In the genomic region with DNA sequence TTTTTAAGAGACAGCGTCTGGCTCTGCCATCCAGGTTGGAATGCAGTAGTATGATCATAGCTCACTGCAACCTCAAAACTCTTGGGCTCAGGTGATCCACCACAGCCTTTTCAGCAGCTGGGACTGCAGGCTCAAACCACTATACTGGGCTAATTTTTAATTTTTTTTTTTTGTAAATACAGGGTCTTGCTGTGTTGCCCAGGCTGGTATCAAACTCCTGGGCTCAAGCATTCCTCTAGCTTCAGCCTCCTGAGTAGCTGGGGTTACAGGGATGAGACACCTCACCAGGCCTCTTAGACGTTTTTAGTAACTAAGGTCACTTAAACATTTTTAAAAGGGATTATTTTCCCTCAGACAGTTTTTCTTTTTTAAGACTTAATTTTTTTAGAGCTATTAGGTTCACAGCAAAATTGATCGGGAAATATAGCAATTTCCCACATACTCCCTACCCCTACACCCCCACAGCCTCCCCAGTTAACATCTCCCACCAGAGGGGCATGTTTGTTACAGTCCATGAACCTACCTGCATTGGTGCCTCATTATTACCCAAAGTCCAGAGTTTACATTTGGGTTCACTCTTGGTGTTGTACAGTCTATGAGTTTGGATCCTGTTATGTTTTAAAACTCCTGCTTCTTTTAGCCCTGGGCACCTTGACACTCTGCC, we compare ENCODE assay signal across 8 cellular contexts. TPM values are rescaled to one million over a fixed set of nuclear protein-coding genes. Genes with fewer than 3 reads are reported as not detected.
DNase-seq lines count a peak whose midpoint lies in the region; ATAC-seq and TF ChIP-seq lines count a peak whose summit lies in the region.

No MANE protein-coding gene starts in this region.

- dilution Hi-C loops in mammary epithelial cell (cut with HindIII; ENCODE audit: low sequenced_read_pairs), result no loop called here

- BruUV-seq in mammary epithelial cell (replicated peaks; lab: Mats Ljungman, UMichigan), result no TSS peak

- H3K27me3 Mint-ChIP-seq in IgD-negative memory B cell, result peaks cover 10% of the 10 kb centered on the region
- H3K27me3 Mint-ChIP-seq in natural killer cell treated with Interleukin-12 subunit alpha and Interleukin-12 subunit beta and Interleukin-15 and Interleukin-18, amount 100 ng/mL, for 72 hours, result no peaks in the 10 kb centered on the region
- peaks cover 4% of the 10 kb centered on the region for H3K27me3 Mint-ChIP-seq in activated CD8-positive, alpha-beta memory T cell treated with anti-CD3 and anti-CD28 coated beads, Interleukin-2, amount 10 ng/mL, durations not matched to agents 7 days and 5 days

- no peak for TF ChIP-seq CTCF in mammary epithelial cell (conservative IDR thresholded peaks at IDR 0.05 in 1 of 2, IDR thresholded peaks at IDR 0.05 in 1 of 2; ENCODE audit: extremely low read depth in 1 of 2, insufficient read depth in 1 of 2, low read depth in 1 of 2, low read length in 2 of 2)

- H3K9ac ChIP-seq in BLaER1, result peak overlapping the region; percentile 96
- H3K9ac ChIP-seq in mammary epithelial cell (ENCODE audit: insufficient read depth, low read length), result no peak overlapping the region

- DNase-seq in mammary epithelial cell (no peak), DMS53 treated with DMSO at 0.1 percent for 48 hours (lab: John Stamatoyannopoulos, UW; ENCODE audit: unreplicated experiment) (no peak), NCI-H82 treated with DMSO at 0.1 percent for 48 hours (lab: John Stamatoyannopoulos, UW; ENCODE audit: unreplicated experiment) (no peak)
- no peak for DNase-seq in natural killer cell treated with Interleukin-12 subunit alpha and Interleukin-12 subunit beta and Interleukin-15 and Interleukin-18, amount 100 ng/mL, for 72 hours (ENCODE audit: low spot score)
- DNase-seq in activated CD8-positive, alpha-beta memory T cell treated with anti-CD3 and anti-CD28 coated beads, Interleukin-2, amount 10 ng/mL, durations not matched to agents 7 days and 5 days, result no peak

- H3K4me3 Mint-ChIP-seq in IgD-negative memory B cell, result peak overlapping the region in 3 of 4 donors; percentile 57 to 78 (median 78)
- H3K4me3 Mint-ChIP-seq in natural killer cell treated with Interleukin-12 subunit alpha and Interleukin-12 subunit beta and Interleukin-15 and Interleukin-18, amount 100 ng/mL, for 72 hours, result peak overlapping the region; percentile 90
- H3K4me3 Mint-ChIP-seq in activated CD8-positive, alpha-beta memory T cell treated with anti-CD3 and anti-CD28 coated beads, Interleukin-2, amount 10 ng/mL, durations not matched to agents 7 days and 5 days, result no peak overlapping the region

- peaks cover 84% of the 10 kb centered on the region for H3K79me2 ChIP-seq in mammary epithelial cell (ENCODE audit: insufficient read depth, low read length)

- peaks cover 99% of the 10 kb centered on the region for H4K20me1 ChIP-seq in BLaER1
- H4K20me1 ChIP-seq in mammary epithelial cell (ENCODE audit: insufficient read depth, low read length), result no peaks in the 10 kb centered on the region

- H3K9me3 ChIP-seq in BLaER1, result no peaks in the 10 kb centered on the region
- H3K9me3 ChIP-seq in mammary epithelial cell (replicated peaks; ENCODE audit: insufficient read depth, low read length), result no peaks in the 10 kb centered on the region

- peaks cover 26 to 43% (median 43%) of the 10 kb centered on the region in 3 donors for H3K4me1 Mint-ChIP-seq in IgD-negative memory B cell
- peaks cover 53 to 58% of the 10 kb centered on the region in 2 donors for H3K4me1 Mint-ChIP-seq in natural killer cell treated with Interleukin-12 subunit alpha and Interleukin-12 subunit beta and Interleukin-15 and Interleukin-18, amount 100 ng/mL, for 72 hours (ENCODE audit: low read depth in 2 of 2)
- H3K4me1 Mint-ChIP-seq in activated CD8-positive, alpha-beta memory T cell treated with anti-CD3 and anti-CD28 coated beads, Interleukin-2, amount 10 ng/mL, durations not matched to agents 7 days and 5 days, result peaks cover 45% of the 10 kb centered on the region

- no peaks in the 10 kb centered on the region for H3K36me3 Mint-ChIP-seq in IgD-negative memory B cell
- no peaks in the 10 kb centered on the region for H3K36me3 Mint-ChIP-seq in natural killer cell treated with Interleukin-12 subunit alpha and Interleukin-12 subunit beta and Interleukin-15 and Interleukin-18, amount 100 ng/mL, for 72 hours
- peaks cover 18% of the 10 kb centered on the region for H3K36me3 Mint-ChIP-seq in activated CD8-positive, alpha-beta memory T cell treated with anti-CD3 and anti-CD28 coated beads, Interleukin-2, amount 10 ng/mL, durations not matched to agents 7 days and 5 days

- H2AFZ ChIP-seq in mammary epithelial cell (ENCODE audit: low read depth, low read length), result no peak overlapping the region

- H3K4me1 ChIP-seq in BLaER1, result peaks cover 66% of the 10 kb centered on the region
- H3K4me1 ChIP-seq in mammary epithelial cell (ENCODE audit: insufficient read depth, low read length), result peaks cover 30% of the 10 kb centered on the region

- WGBS in mammary epithelial cell (ENCODE audit: low coverage, missing lambda C conversion rate), result 46% methylated on average over 3 of the region's 3 CpGs

- in situ Hi-C loops in mammary epithelial cell (cut with MboI; ENCODE audit: low sequenced_read_pairs in 2 of 2), result loop anchor here (5.0 to 25.0 kb wide), 4 partner anchors 51 to 203 kb away; no protein-coding TSS in a partner anchor

- H3K27ac Mint-ChIP-seq in IgD-negative memory B cell, result peak overlapping the region in 1 of 3 donors; percentile 27
- peak overlapping the region; percentile 70 to 77 for H3K27ac Mint-ChIP-seq in natural killer cell treated with Interleukin-12 subunit alpha and Interleukin-12 subunit beta and Interleukin-15 and Interleukin-18, amount 100 ng/mL, for 72 hours
- no peak overlapping the region for H3K27ac Mint-ChIP-seq in activated CD8-positive, alpha-beta memory T cell treated with anti-CD3 and anti-CD28 coated beads, Interleukin-2, amount 10 ng/mL, durations not matched to agents 7 days and 5 days

- H3K27ac ChIP-seq in BLaER1 (peak overlapping the region; percentile 97), mammary epithelial cell (ENCODE audit: insufficient read depth, low read depth, low read length) (no peak overlapping the region)

- H3K9me3 Mint-ChIP-seq in IgD-negative memory B cell, result no peaks in the 10 kb centered on the region
- no peaks in the 10 kb centered on the region for H3K9me3 Mint-ChIP-seq in natural killer cell treated with Interleukin-12 subunit alpha and Interleukin-12 subunit beta and Interleukin-15 and Interleukin-18, amount 100 ng/mL, for 72 hours
- no peaks in the 10 kb centered on the region for H3K9me3 Mint-ChIP-seq in activated CD8-positive, alpha-beta memory T cell treated with anti-CD3 and anti-CD28 coated beads, Interleukin-2, amount 10 ng/mL, durations not matched to agents 7 days and 5 days (ENCODE audit: low read depth)

- intact Hi-C loops in mammary epithelial cell (cut with micrococcal nuclease), result no loop called here

- H3K4me2 ChIP-seq in BLaER1 (peak overlapping the region; percentile 100), mammary epithelial cell (ENCODE audit: insufficient read depth, low read depth, low read length) (peak overlapping the region; percentile 92)

- H3K4me3 ChIP-seq in BLaER1 (peak overlapping the region; percentile 99), mammary epithelial cell (replicated peaks in 1 of 3; ENCODE audit: insufficient read depth in 1 of 3, low read depth in 2 of 3, low read length in 3 of 3) (peak overlapping the region in 1 of 3 experiments; percentile 78)

- no peaks in the 10 kb centered on the region for H3K27me3 ChIP-seq in BLaER1
- H3K27me3 ChIP-seq in mammary epithelial cell (ENCODE audit: insufficient read depth, low read length), result no peaks in the 10 kb centered on the region

- H3K36me3 ChIP-seq in BLaER1, result peaks cover 64% of the 10 kb centered on the region
- H3K36me3 ChIP-seq in mammary epithelial cell (ENCODE audit: insufficient read depth, low read length), result peaks cover 2% of the 10 kb centered on the region

- no peak for ATAC-seq in natural killer cell treated with Interleukin-12 subunit alpha and Interleukin-12 subunit beta and Interleukin-15 and Interleukin-18, amount 100 ng/mL, for 72 hours
- ATAC-seq in activated CD8-positive, alpha-beta memory T cell treated with anti-CD3 and anti-CD28 coated beads, Interleukin-2, amount 10 ng/mL, durations not matched to agents 7 days and 5 days, result no peak
- ATAC-seq in HG02763 (IDR thresholded peaks at IDR 0.05; ENCODE audit: unreplicated experiment), result no peak

- CTCF ChIA-PET in mammary epithelial cell (lab: Charles Lee; ENCODE audit: low non-redundant PET), result interaction anchor here (1.3 kb wide), 1 partner anchor 98 kb away, joined by 10 read pairs; no protein-coding TSS in a partner anchor
- CTCF ChIA-PET in activated CD8-positive, alpha-beta memory T cell treated with anti-CD3 and anti-CD28 coated beads, Interleukin-2, amount 10 ng/mL, durations not matched to agents 7 days and 5 days (lab: Charles Lee), result interaction anchor here (1.1 to 15.4 kb wide), 4 partner anchors 14 to 225 kb away, joined by 3 to 300 read pairs (median 4); no protein-coding TSS in a partner anchor

RNA-seq across cellular contexts. Expression of a gene that starts 3.9 kb away (rescaled TPM):
- polyA plus RNA-seq in IgD-negative memory B cell, result 5.9 TPM
- 10 to 100 TPM; 67.7 to 69.7 TPM for total RNA-seq in mammary epithelial cell
- 59.1 TPM for polyA plus RNA-seq in mammary epithelial cell
- 235 TPM for polyA minus RNA-seq in mammary epithelial cell
- total RNA-seq in natural killer cell treated with Interleukin-12 subunit alpha and Interleukin-12 subunit beta and Interleukin-15 and Interleukin-18, amount 100 ng/mL, for 72 hours, result 10 to 100 TPM; 55.4 to 65.8 TPM
- 10 to 100 TPM; 20.6 to 40.2 TPM for total RNA-seq in activated CD8-positive, alpha-beta memory T cell treated with anti-CD3 and anti-CD28 coated beads, Interleukin-2, amount 10 ng/mL, durations not matched to agents 7 days and 5 days

RNA-seq across cellular contexts. Expression of a gene that starts 39.0 kb away (rescaled TPM):
- polyA plus RNA-seq in IgD-negative memory B cell (1.8 TPM), mammary epithelial cell (7.6 TPM)
- 1 to 10 TPM; 8.6 to 8.7 TPM for total RNA-seq in mammary epithelial cell
- polyA minus RNA-seq in mammary epithelial cell, result 20.8 TPM
- 1 to 10 TPM; 2.1 to 2.7 TPM for total RNA-seq in natural killer cell treated with Interleukin-12 subunit alpha and Interleukin-12 subunit beta and Interleukin-15 and Interleukin-18, amount 100 ng/mL, for 72 hours
- under 1 TPM; 0.26 to 0.37 TPM for total RNA-seq in activated CD8-positive, alpha-beta memory T cell treated with anti-CD3 and anti-CD28 coated beads, Interleukin-2, amount 10 ng/mL, durations not matched to agents 7 days and 5 days

RNA-seq across cellular contexts. Expression of a gene that starts 42.4 kb away (rescaled TPM):
- polyA plus RNA-seq in IgD-negative memory B cell (0.39 TPM), mammary epithelial cell (not detected)
- total RNA-seq in mammary epithelial cell, result under 1 TPM in 1 of 2 donors, not detected in 1; 0.42 TPM
- polyA minus RNA-seq in mammary epithelial cell, result not detected
- total RNA-seq in natural killer cell treated with Interleukin-12 subunit alpha and Interleukin-12 subunit beta and Interleukin-15 and Interleukin-18, amount 100 ng/mL, for 72 hours, result not detected
- not detected for total RNA-seq in activated CD8-positive, alpha-beta memory T cell treated with anti-CD3 and anti-CD28 coated beads, Interleukin-2, amount 10 ng/mL, durations not matched to agents 7 days and 5 days
